15 cellular contexts compared by ENCODE assay signal in the genomic region with DNA sequence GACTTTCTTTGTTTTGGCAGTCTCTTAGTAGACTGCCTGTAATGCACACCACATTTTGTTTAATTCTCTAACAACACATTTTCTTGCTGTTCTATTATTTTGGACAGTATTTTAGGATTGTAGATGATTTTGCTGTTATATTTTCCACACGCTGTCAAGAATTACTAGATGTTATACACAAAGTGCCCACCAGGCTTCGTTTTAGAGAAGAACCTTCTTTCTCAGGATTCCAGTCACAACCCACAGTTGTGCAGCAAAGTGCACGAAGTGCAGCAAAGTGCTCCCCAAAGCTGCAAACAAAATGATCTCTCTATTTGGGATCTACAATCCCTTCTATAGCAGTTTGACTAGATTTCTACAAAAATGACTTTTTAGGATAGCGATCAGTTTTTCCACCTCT. TPM values are rescaled to one million over a fixed set of nuclear protein-coding genes. Genes with fewer than 3 reads are reported as not detected.
DNase-seq lines count a peak whose midpoint lies in the region; ATAC-seq, FAIRE-seq and TF ChIP-seq lines count a peak whose summit lies in the region.
"Had no signal": no experiment of that assay in that cellular context is flagged by ENCODE, and none has a peak within 500 bp of the region (broad histone marks: within the 10 kb centered on the region; RNA-seq: fewer than 3 reads in every experiment).

No MANE protein-coding gene starts in this region.

- H3K36me3 ChIP-seq in OCI-LY7 (ENCODE audit: insufficient read depth, low read length) (peaks cover 63% of the 10 kb centered on the region), neural progenitor cell (peaks cover 9% of the 10 kb centered on the region)

- no peaks in the 10 kb centered on the region for H3K9me2 ChIP-seq in OCI-LY7 (ENCODE audit: insufficient read depth, low read length)

- no peak overlapping the region for H3K27ac Mint-ChIP-seq in T-helper 1 cell treated with Interleukin-12 subunit alpha and Interleukin-12 subunit beta and Interleukin-4 antibody, amounts not matched to agents 30 μg/mL and 1 μg/mL, for 36 hours
- no peak overlapping the region for H3K27ac Mint-ChIP-seq in endothelial cell (ENCODE audit: unreplicated experiment)
- H3K27ac Mint-ChIP-seq in neural progenitor cell: no peak overlapping the region

- H3K79me2 ChIP-seq in OCI-LY7 (ENCODE audit: insufficient read depth, low read depth, low read length) (peaks cover 47% of the 10 kb centered on the region; the same call in 1 of the 2 replicates), neural progenitor cell (ENCODE audit: low read depth) (peaks cover 64% of the 10 kb centered on the region)

- no TSS peak for BruUV-seq in OCI-LY7 (replicated peaks; lab: Mats Ljungman, UMichigan)

- FAIRE-seq in D721Med (lab: Jason Lieb, UNC): no peak
- FAIRE-seq: A204.1, K562, RCC 7860 had no signal

- peaks cover 19% of the 10 kb centered on the region for H3K27me3 ChIP-seq in neural progenitor cell

- H3K9me3 ChIP-seq in OCI-LY7 (ENCODE audit: low read length): peaks cover 32% of the 10 kb centered on the region; the same call in 1 of the 2 replicates
- peaks cover 4% of the 10 kb centered on the region for H3K9me3 ChIP-seq in neural progenitor cell (ENCODE audit: low read depth)

- H3K9ac ChIP-seq in neural progenitor cell: no peak overlapping the region

- H3K4me3 Mint-ChIP-seq in T-helper 1 cell treated with Interleukin-12 subunit alpha and Interleukin-12 subunit beta and Interleukin-4 antibody, amounts not matched to agents 30 μg/mL and 1 μg/mL, for 36 hours: peak overlapping the region; percentile 17
- no peak overlapping the region for H3K4me3 Mint-ChIP-seq in endothelial cell (ENCODE audit: unreplicated experiment)
- peak overlapping the region; percentile 44 for H3K4me3 Mint-ChIP-seq in neural progenitor cell

- peak; percentile 45 for TF ChIP-seq CTCF in OCI-LY7 (conservative IDR thresholded peaks at IDR 0.05; ENCODE audit: low read length)
- peak; percentile 73 for TF ChIP-seq CTCF in endothelial cell (IDR thresholded peaks at IDR 0.05; ENCODE audit: unreplicated experiment)
- TF ChIP-seq CTCF in neural progenitor cell (IDR thresholded peaks at IDR 0.05): peak; percentile 45
- TF ChIP-seq CTCF in D721Med (IDR thresholded peaks at IDR 0.05; ENCODE audit: insufficient read depth, missing control alignments): no peak

- CTCF ChIA-PET in OCI-LY7 (lab: Charles Lee; ENCODE audit: unreplicated experiment): no interaction called here

- no peak overlapping the region for H3K4me2 ChIP-seq in OCI-LY7 (ENCODE audit: low read length)
- H3K4me2 ChIP-seq in neural progenitor cell: no peak overlapping the region

- no peak for ATAC-seq in GM18868 (IDR thresholded peaks at IDR 0.05; ENCODE audit: unreplicated experiment)
- ATAC-seq: K562 had no signal

- H2AFZ ChIP-seq in OCI-LY7 (ENCODE audit: low read length) (no peak overlapping the region), neural progenitor cell (replicated peaks) (no peak overlapping the region)

- intact Hi-C loops in OCI-LY7 (cut with micrococcal nuclease; ENCODE audit: unreplicated experiment): no loop called here

- H3K27ac ChIP-seq in OCI-LY7 (ENCODE audit: low read depth, low read length, poor library complexity, severe bottlenecking) (no peak overlapping the region), neural progenitor cell (no peak overlapping the region)

- H3K9me3 Mint-ChIP-seq in T-helper 1 cell treated with Interleukin-12 subunit alpha and Interleukin-12 subunit beta and Interleukin-4 antibody, amounts not matched to agents 30 μg/mL and 1 μg/mL, for 36 hours: peaks cover 48% of the 10 kb centered on the region
- H3K9me3 Mint-ChIP-seq in endothelial cell (ENCODE audit: unreplicated experiment) (no peaks in the 10 kb centered on the region), neural progenitor cell (peaks cover 83% of the 10 kb centered on the region)

- peaks cover 4% of the 10 kb centered on the region for H3K4me1 ChIP-seq in OCI-LY7 (ENCODE audit: insufficient read depth, low read length, poor library complexity, severe bottlenecking)
- no peaks in the 10 kb centered on the region for H3K4me1 ChIP-seq in neural progenitor cell

- POLR2A ChIA-PET in OCI-LY7 (lab: Charles Lee): interaction anchor here (0.7 kb wide), 1 partner anchor 354 kb away, joined by 3 read pairs; no protein-coding TSS in a partner anchor

- H3K36me3 Mint-ChIP-seq in T-helper 1 cell treated with Interleukin-12 subunit alpha and Interleukin-12 subunit beta and Interleukin-4 antibody, amounts not matched to agents 30 μg/mL and 1 μg/mL, for 36 hours (ENCODE audit: low read depth): peaks cover 74% of the 10 kb centered on the region
- H3K36me3 Mint-ChIP-seq in endothelial cell (ENCODE audit: low read depth, unreplicated experiment) (peaks cover 23% of the 10 kb centered on the region), neural progenitor cell (peaks cover 63% of the 10 kb centered on the region)

- no peaks in the 10 kb centered on the region for H4K20me1 ChIP-seq in OCI-LY7 (ENCODE audit: insufficient read depth, low read length)
- H4K20me1 ChIP-seq in neural progenitor cell (ENCODE audit: low read depth): peaks cover 10% of the 10 kb centered on the region

- H3K4me3 ChIP-seq in OCI-LY7 (ENCODE audit: low read depth, low read length, poor library complexity, severe bottlenecking) (no peak overlapping the region), neural progenitor cell (no peak overlapping the region)
- H3K4me3 ChIP-seq: K562 had no signal

- no peaks in the 10 kb centered on the region for H3K27me3 Mint-ChIP-seq in T-helper 1 cell treated with Interleukin-12 subunit alpha and Interleukin-12 subunit beta and Interleukin-4 antibody, amounts not matched to agents 30 μg/mL and 1 μg/mL, for 36 hours (ENCODE audit: low read depth)
- H3K27me3 Mint-ChIP-seq in endothelial cell (ENCODE audit: unreplicated experiment) (peaks cover 16% of the 10 kb centered on the region), neural progenitor cell (ENCODE audit: insufficient read depth, low read depth) (peaks cover 11% of the 10 kb centered on the region)

- DNase-seq in T-helper 1 cell (no peak), OCI-LY7 (ENCODE audit: low spot score) (peak; percentile 15), endothelial cell (ENCODE audit: low spot score) (no peak), neural progenitor cell (ENCODE audit: low spot score) (peak; percentile 8), D721Med (ENCODE audit: insufficient read length, low spot score) (no peak)
- DNase-seq in stimulated activated CD4-positive, alpha-beta T cell treated with anti-CD3 and anti-CD28 coated beads, Interleukin-4, amount 100 ng/mL, for 24 hours: no peak
- DNase-seq: activated effector memory CD4-positive, alpha-beta T cell treated with anti-CD3 and anti-CD28 coated beads, Interleukin-2, amount 50 U/mL, for 16 hours; cortex of kidney; GOT3; NCI-H2171 treated with DMSO at 0.1 percent for 48 hours had no signal

- peaks cover 18% of the 10 kb centered on the region for H3K4me1 Mint-ChIP-seq in T-helper 1 cell treated with Interleukin-12 subunit alpha and Interleukin-12 subunit beta and Interleukin-4 antibody, amounts not matched to agents 30 μg/mL and 1 μg/mL, for 36 hours (ENCODE audit: low read depth)
- H3K4me1 Mint-ChIP-seq in endothelial cell (ENCODE audit: unreplicated experiment) (peaks cover 18% of the 10 kb centered on the region), neural progenitor cell (peaks cover 8% of the 10 kb centered on the region)

- peaks cover 3% of the 10 kb centered on the region for H3F3A ChIP-seq in neural progenitor cell (ENCODE audit: low read depth)

RNA-seq across cellular contexts. Expression of gene ZNF141, which starts 2.4 kb away (rescaled TPM):
- 26.9 and 27.9 TPM in 2 replicates for total RNA-seq in OCI-LY7 (2014; rRNA removed; shearing (Covaris generic))
- 19.8 and 26.9 TPM in 2 replicates for total RNA-seq in OCI-LY7 (2022)
- 17.0 TPM for total RNA-seq in endothelial cell (ENCODE audit: unreplicated experiment)
- total RNA-seq in neural progenitor cell (ENCODE audit: low replicate concordance): 43.2 and 60.5 TPM in 2 replicates

RNA-seq across cellular contexts. Expression of gene ZNF732, which starts 34.7 kb away (rescaled TPM):
- not detected in 2 replicates for total RNA-seq in OCI-LY7 (2014; rRNA removed; shearing (Covaris generic))
- total RNA-seq in OCI-LY7 (2022) (not detected in 2 replicates), endothelial cell (ENCODE audit: unreplicated experiment) (2.4 TPM), neural progenitor cell (ENCODE audit: low replicate concordance) (not detected in 2 replicates)

Comparison
In these comparisons a context has a peak if more than half of its experiments do, and no peak if none do; other contexts are left out.
1. DNase-seq: peak in OCI-LY7 (single experiment) and neural progenitor cell (single experiment); none in T-helper 1 cell (0 of 5), endothelial cell (single experiment), stimulated activated CD4-positive, alpha-beta T cell treated with anti-CD3 and anti-CD28 coated beads, Interleukin-4, amount 100 ng/mL, for 24 hours (single experiment) and D721Med (single experiment).